Comparison of ENCODE assay signal across 8 cellular contexts in the genomic region with DNA sequence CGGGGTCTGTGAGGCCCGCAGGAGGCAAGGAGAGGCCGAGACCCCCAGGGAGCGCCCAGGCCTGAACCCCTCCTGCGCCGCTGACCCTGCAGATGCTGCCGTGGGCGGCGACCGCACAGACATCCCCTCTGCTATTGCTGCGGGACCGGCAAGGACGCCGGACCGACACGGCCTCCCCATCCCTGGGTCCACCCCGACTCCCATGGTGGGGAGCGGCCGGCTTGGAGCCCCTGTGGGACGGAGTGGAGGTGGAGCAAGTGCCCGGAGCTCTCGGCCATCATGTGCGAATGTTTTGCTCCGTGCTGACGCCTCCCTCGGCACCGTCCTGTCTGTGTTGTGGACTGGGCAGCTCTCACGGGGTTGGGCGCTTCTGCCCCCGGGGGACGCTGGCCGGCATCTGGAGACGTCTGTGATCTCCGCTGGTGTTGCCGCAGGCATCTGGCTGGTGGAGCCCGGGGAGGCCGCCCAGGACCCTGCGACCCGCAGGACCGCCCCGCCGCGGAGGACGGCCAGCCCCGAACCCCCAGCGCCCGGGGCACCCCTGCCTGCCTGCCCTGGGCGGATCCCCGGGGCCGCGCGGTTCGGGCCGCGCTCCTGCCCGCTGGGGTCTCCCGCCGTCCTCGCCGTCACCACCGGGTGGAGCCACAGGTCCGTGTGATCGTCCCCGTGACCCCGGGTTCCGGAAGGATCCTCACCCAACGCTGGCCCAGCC. TPM values are rescaled to one million over a fixed set of nuclear protein-coding genes. Genes with fewer than 3 reads are reported as not detected.
A peak's percentile ranks its signal among the peaks of the same experiment; 100 is the strongest.
DNase-seq lines count a peak whose midpoint lies in the region; ATAC-seq and TF ChIP-seq lines count a peak whose summit lies in the region.

No MANE protein-coding gene starts in this region.

- H3K4me1 ChIP-seq in HUES6 (ENCODE audit: control insufficient read depth, insufficient read depth, low read length): peaks cover 10% of the 10 kb centered on the region
- H3K4me1 ChIP-seq in endodermal cell (ENCODE audit: control insufficient read depth, insufficient read depth, low read length): no peaks in the 10 kb centered on the region
- peaks cover 2% of the 10 kb centered on the region for H3K4me1 ChIP-seq in mucosa of descending colon (ENCODE audit: low read depth)
- peaks cover 0 to 3% of the 10 kb centered on the region in 2 donors for H3K4me1 ChIP-seq in thoracic aorta (ENCODE audit: control insufficient read depth in 1 of 2, low read depth in 2 of 2)

- H3K36me3 ChIP-seq in HUES6 (ENCODE audit: control insufficient read depth, insufficient read depth, low read length) (no peaks in the 10 kb centered on the region), endodermal cell (ENCODE audit: control insufficient read depth, insufficient read depth, low read length) (no peaks in the 10 kb centered on the region), mucosa of descending colon (ENCODE audit: low read depth) (no peaks in the 10 kb centered on the region), thoracic aorta (no peaks in the 10 kb centered on the region)

- H3K27ac Mint-ChIP-seq in endodermal cell: no peak overlapping the region

- DNase-seq in AG09319 (ENCODE audit: extremely low read depth, low read depth) (no peak), endodermal cell (peak; percentile 88), mucosa of descending colon (peak in 1 of 3 donors; percentile 45), thoracic aorta (ENCODE audit: low spot score) (no peak), SW 1271 (lab: John Stamatoyannopoulos, UW) (no peak)
- peak; percentile 62 to 69 for DNase-seq in activated CD4-positive, alpha-beta T cell treated with anti-CD3 and anti-CD28 coated beads, Interleukin-2, amount 50 U/mL, for 48 hours

- peak; percentile 73 for ATAC-seq in mucosa of descending colon
- no peak for ATAC-seq in thoracic aorta (ENCODE audit: insufficient number of reproducible peaks, low FRiP score, low read depth)
- no peak for ATAC-seq in GM21619 (IDR thresholded peaks at IDR 0.05; ENCODE audit: unreplicated experiment)

- intact Hi-C loops in mucosa of descending colon (cut with DNase I, micrococcal nuclease): loop anchor here in 1 of 2 donors (10.0 kb wide), 1 partner anchor 241 kb away; no protein-coding TSS in a partner anchor

- H3K4me3 Mint-ChIP-seq in endodermal cell: no peak overlapping the region

- H3K27ac ChIP-seq in HUES6 (ENCODE audit: low read depth, low read length) (no peak overlapping the region), endodermal cell (ENCODE audit: low read depth, low read length) (no peak overlapping the region), thoracic aorta (no peak overlapping the region)

- 27 to 29% methylated on average over 22 to 67 of the region's 67 CpGs for WGBS in endodermal cell (ENCODE audit: insufficient coverage in 1 of 2, insufficient read length in 1 of 2), 2 experiments

- H3K9me3 Mint-ChIP-seq in endodermal cell: peaks cover 5% of the 10 kb centered on the region

- H3K9ac ChIP-seq in HUES6 (ENCODE audit: low read length): no peak overlapping the region
- H3K9ac ChIP-seq in endodermal cell (ENCODE audit: extremely low read depth, low read length, poor library complexity, severe bottlenecking): no peak overlapping the region

- peaks cover 38% of the 10 kb centered on the region for H3K27me3 Mint-ChIP-seq in endodermal cell (ENCODE audit: insufficient read depth)

- no peaks in the 10 kb centered on the region for H3K4me1 Mint-ChIP-seq in endodermal cell

- peaks cover 7% of the 10 kb centered on the region; the same call in 1 of the 2 replicates for H3K27me3 ChIP-seq in HUES6 (ENCODE audit: control insufficient read depth, insufficient read depth, low read length)
- H3K27me3 ChIP-seq in endodermal cell (ENCODE audit: control insufficient read depth, insufficient read depth, low read length, poor library complexity, severe bottlenecking): peaks cover 9% of the 10 kb centered on the region
- H3K27me3 ChIP-seq in thoracic aorta (replicated peaks; ENCODE audit: insufficient read depth): no peaks in the 10 kb centered on the region

- H3K9me3 ChIP-seq in HUES6 (ENCODE audit: control insufficient read depth, insufficient read depth, low read depth, low read length) (no peaks in the 10 kb centered on the region), endodermal cell (ENCODE audit: control insufficient read depth, low read length) (no peaks in the 10 kb centered on the region), mucosa of descending colon (no peaks in the 10 kb centered on the region), thoracic aorta (peaks cover 5% of the 10 kb centered on the region)

- TF ChIP-seq CTCF in AG09319 (IDR thresholded peaks at IDR 0.05; ENCODE audit: low read depth, low read length) (peak; percentile 57), endodermal cell (conservative IDR thresholded peaks at IDR 0.05) (peak; percentile 88), mucosa of descending colon (IDR thresholded peaks at IDR 0.05) (no peak), thoracic aorta (IDR thresholded peaks at IDR 0.05) (no peak)

- H3K36me3 Mint-ChIP-seq in endodermal cell (ENCODE audit: low read depth): no peaks in the 10 kb centered on the region

- H3K4me3 ChIP-seq in HUES6 (ENCODE audit: low read depth, low read length) (peak overlapping the region; percentile 49), endodermal cell (ENCODE audit: low read length) (peak overlapping the region; percentile 23), mucosa of descending colon (no peak overlapping the region), thoracic aorta (peak overlapping the region; percentile 21)

RNA-seq across cellular contexts. Expression of gene GNG13, which starts 12.8 kb away (rescaled TPM):
- not detected for total RNA-seq in endodermal cell
- polyA plus RNA-seq in endodermal cell (2013, experiment 1 of 2): not detected
- polyA plus RNA-seq in endodermal cell (2013, experiment 2 of 2): not detected
- 1 to 10 TPM in 1 of 3 donors, under 1 TPM in 1, not detected in 1; 0.31 to 1.0 TPM for total RNA-seq in mucosa of descending colon
- not detected for total RNA-seq in thoracic aorta

RNA-seq across cellular contexts. Expression of gene CHTF18, which starts 24.9 kb away (rescaled TPM):
- total RNA-seq in endodermal cell (100 to 1,000 TPM; 158 to 169 TPM), mucosa of descending colon (10 to 100 TPM; 11.9 to 32.4 (median 12.3) TPM), thoracic aorta (10 to 100 TPM; 10.2 to 15.4 TPM)
- polyA plus RNA-seq in endodermal cell (2013, experiment 1 of 2): 68.9 TPM
- polyA plus RNA-seq in endodermal cell (2013, experiment 2 of 2): 68.6 TPM

RNA-seq across cellular contexts. Expression of gene RPUSD1, which starts 25.2 kb away (rescaled TPM):
- 10 to 100 TPM; 24.1 to 34.4 TPM for total RNA-seq in endodermal cell
- 18.9 TPM for polyA plus RNA-seq in endodermal cell (2013, experiment 1 of 2)
- 18.9 TPM for polyA plus RNA-seq in endodermal cell (2013, experiment 2 of 2)
- 10 to 100 TPM; 19.8 to 20.0 (median 19.8) TPM for total RNA-seq in mucosa of descending colon
- 10 to 100 TPM; 12.3 to 13.9 TPM for total RNA-seq in thoracic aorta

RNA-seq across cellular contexts. Expression of gene MSLN, which starts 52.8 kb away (rescaled TPM):
- total RNA-seq in endodermal cell (under 1 TPM; 0.42 to 0.86 TPM), mucosa of descending colon (1 to 10 TPM; 3.4 to 7.0 (median 4.7) TPM), thoracic aorta (1 to 10 TPM in 1 of 2 donors, not detected in 1; 1.3 TPM)
- polyA plus RNA-seq in endodermal cell (2013, experiment 1 of 2): 0.21 TPM
- 0.25 TPM for polyA plus RNA-seq in endodermal cell (2013, experiment 2 of 2)

Comparison
In these comparisons a context has a peak if more than half of its experiments do, and no peak if none do; other contexts are left out.
1. DNase-seq: peak in activated CD4-positive, alpha-beta T cell treated with anti-CD3 and anti-CD28 coated beads, Interleukin-2, amount 50 U/mL, for 48 hours (2 of 2) and endodermal cell (single experiment); none in AG09319 (single experiment), thoracic aorta (single experiment) and SW 1271 (0 of 2).
2. CTCF ChIP-seq: peak in AG09319 (single experiment) and endodermal cell (single experiment); none in mucosa of descending colon (single experiment) and thoracic aorta (single experiment).
3. RNA of gene CHTF18, which starts 24.9 kb away (total RNA-seq): 158 to 169 TPM in endodermal cell; 10.2 to 15.4 TPM in thoracic aorta and 11.9 to 32.4 TPM in mucosa of descending colon; every median in the first group is over 4 times any median in the second.